8 cellular contexts compared by ENCODE assay signal in genomic region chr5:14264605-14265316, GRCh38.
DNase-seq lines count a peak whose midpoint lies in the region; ATAC-seq, FAIRE-seq and TF ChIP-seq lines count a peak whose summit lies in the region.

No MANE protein-coding gene starts in this region.

- H3K4me3 ChIP-seq in ACC112 (ENCODE audit: low read depth, low read length): peak overlapping the region; percentile 65
- peak overlapping the region; percentile 32 for H3K4me3 ChIP-seq in WI38 (ENCODE audit: low read depth, low read length)
- no peak overlapping the region for H3K4me3 ChIP-seq in bronchial epithelial cell (ENCODE audit: low read depth, low read length)

- peaks cover 92% of the 10 kb centered on the region for H3K79me2 ChIP-seq in ACC112 (ENCODE audit: control insufficient read depth, insufficient read depth, low read length, unreplicated experiment)

- TF ChIP-seq CTCF in WI38 (IDR thresholded peaks at IDR 0.05; ENCODE audit: low read depth, low read length): no peak
- no peak for TF ChIP-seq CTCF in bronchial epithelial cell (IDR thresholded peaks at IDR 0.05; ENCODE audit: insufficient read depth, low read length, severe bottlenecking)

- H2AFZ ChIP-seq in ACC112 (ENCODE audit: low read length, unreplicated experiment): no peak overlapping the region

- H3K27ac ChIP-seq in ACC112 (ENCODE audit: low read depth, low read length): peak overlapping the region; percentile 96

- H3K27me3 ChIP-seq in ACC112 (ENCODE audit: insufficient read depth, low read length): no peaks in the 10 kb centered on the region
- H3K27me3 ChIP-seq in bronchial epithelial cell (ENCODE audit: control insufficient read depth, insufficient read depth, low read length): no peaks in the 10 kb centered on the region

- peaks cover 76% of the 10 kb centered on the region for H3K4me1 ChIP-seq in ACC112 (ENCODE audit: control insufficient read depth, insufficient read depth, low read length, unreplicated experiment)

- DNase-seq in NCI-H2081 treated with DMSO at 0.1 percent for 48 hours (lab: John Stamatoyannopoulos, UW): peak; percentile 97
- DNase-seq in bronchial epithelial cell (ENCODE audit: low read depth): peak; percentile 90
- DNase-seq in islet precursor cell: peak; percentile 98
- DNase-seq in stimulated activated CD4-positive, alpha-beta T cell treated with anti-CD3 and anti-CD28 coated beads, Interleukin-15, amount 100 ng/mL, for 24 hours: peak; percentile 85

- ATAC-seq in GM18858 (IDR thresholded peaks at IDR 0.05; ENCODE audit: unreplicated experiment) (peak; percentile 86), HG03045 (IDR thresholded peaks at IDR 0.05; ENCODE audit: unreplicated experiment) (peak; percentile 90)

- no peaks in the 10 kb centered on the region for H3K36me3 ChIP-seq in ACC112 (ENCODE audit: insufficient read depth, low read length)
- H3K36me3 ChIP-seq in bronchial epithelial cell (ENCODE audit: control insufficient read depth, insufficient read depth, low read length): no peaks in the 10 kb centered on the region

- no peak for FAIRE-seq in bronchial epithelial cell (lab: Jason Lieb, UNC)
